ENCODE assay signal across 22 cellular contexts in genomic region chr15:101610628-101611000, GRCh38. TPM values are rescaled to one million over a fixed set of nuclear protein-coding genes. Genes with fewer than 3 reads are reported as not detected.
DNase-seq lines count a peak whose midpoint lies in the region; ATAC-seq and TF ChIP-seq lines count a peak whose summit lies in the region.
"Had no signal": no experiment of that assay in that cellular context is flagged by ENCODE, and none has a peak within 500 bp of the region (broad histone marks: within the 10 kb centered on the region; RNA-seq: fewer than 3 reads in every experiment).

No MANE protein-coding gene starts in this region.

- no peak overlapping the region for H2BK120ac ChIP-seq in neuronal stem cell (ENCODE audit: low read depth, low read length)

- no peaks in the 10 kb centered on the region for H3K27me3 Mint-ChIP-seq in stimulated activated naive CD8-positive, alpha-beta T cell treated with anti-CD3 and anti-CD28 coated beads, Interleukin-15, amount 100 ng/mL, for 72 hours
- H3K27me3 Mint-ChIP-seq in nephron progenitor cell (ENCODE audit: low read depth, poor library complexity), result peaks cover 8% of the 10 kb centered on the region
- H3K27me3 Mint-ChIP-seq: B cell had no signal

- H3K79me1 ChIP-seq in neuronal stem cell (ENCODE audit: low read depth, low read length), result no peaks in the 10 kb centered on the region

- H3K4me1 ChIP-seq in neuronal stem cell (ENCODE audit: control insufficient read depth in 2 of 2, insufficient read depth in 1 of 2, low read depth in 1 of 2, low read length in 2 of 2), result peaks cover 7 to 18% of the 10 kb centered on the region in 2 donors

- peak overlapping the region; percentile 67 for H2AFZ ChIP-seq in neuronal stem cell (ENCODE audit: low read length)
- H2AFZ ChIP-seq: GM23248 had no signal

- peak overlapping the region in 1 of 2 donors; percentile 18 for H3K4me3 ChIP-seq in neuronal stem cell (ENCODE audit: low read length in 2 of 2)
- H3K4me3 ChIP-seq: BLaER1, GM12878, GM23248 had no signal

- H2AK5ac ChIP-seq in neuronal stem cell (ENCODE audit: low read depth, low read length), result peak overlapping the region; percentile 74

- no peaks in the 10 kb centered on the region for H3K36me3 Mint-ChIP-seq in nephron progenitor cell (ENCODE audit: low read depth)
- H3K36me3 Mint-ChIP-seq in stimulated activated effector memory CD8-positive, alpha-beta T cell treated with anti-CD3 and anti-CD28 coated beads, Interleukin-12 subunit alpha, Interleukin-12 subunit beta, amount 100 ng/mL, for 72 hours, result peaks cover 2% of the 10 kb centered on the region
- H3K36me3 Mint-ChIP-seq: CD4-positive, CD25-positive, alpha-beta regulatory T cell; CD8-positive, alpha-beta T cell had no signal

- no peaks in the 10 kb centered on the region for H3K9me3 Mint-ChIP-seq in stimulated activated naive CD8-positive, alpha-beta T cell treated with anti-CD3 and anti-CD28 coated beads, Interleukin-15, amount 100 ng/mL, for 72 hours
- no peaks in the 10 kb centered on the region for H3K9me3 Mint-ChIP-seq in nephron progenitor cell
- no peaks in the 10 kb centered on the region for H3K9me3 Mint-ChIP-seq in stimulated activated effector memory CD8-positive, alpha-beta T cell treated with anti-CD3 and anti-CD28 coated beads, Interleukin-12 subunit alpha, Interleukin-12 subunit beta, amount 100 ng/mL, for 72 hours
- H3K9me3 Mint-ChIP-seq: CD8-positive, alpha-beta T cell had no signal

- H3K27ac Mint-ChIP-seq in stimulated activated naive CD8-positive, alpha-beta T cell treated with anti-CD3 and anti-CD28 coated beads, Interleukin-15, amount 100 ng/mL, for 72 hours, result peak overlapping the region in 1 of 2 donors; percentile 35
- H3K27ac Mint-ChIP-seq in nephron progenitor cell, result peak overlapping the region; percentile 75
- no peak overlapping the region for H3K27ac Mint-ChIP-seq in stimulated activated effector memory CD8-positive, alpha-beta T cell treated with anti-CD3 and anti-CD28 coated beads, Interleukin-12 subunit alpha, Interleukin-12 subunit beta, amount 100 ng/mL, for 72 hours
- H3K27ac Mint-ChIP-seq: B cell; CD4-positive, CD25-positive, alpha-beta regulatory T cell; CD8-positive, alpha-beta T cell had no signal

- H2BK15ac ChIP-seq in neuronal stem cell (ENCODE audit: low read length), result no peak overlapping the region

- peak overlapping the region; percentile 30 for H3K9ac ChIP-seq in neuronal stem cell (ENCODE audit: low read depth, low read length, poor library complexity)
- H3K9ac ChIP-seq: BLaER1, GM23248 had no signal

- no peak overlapping the region for H3K27ac ChIP-seq in neuronal stem cell (replicated peaks; ENCODE audit: low read length)
- H3K27ac ChIP-seq: 22Rv1, BLaER1, C4-2B, GM23248 had no signal

- H3K4me3 Mint-ChIP-seq in stimulated activated naive CD8-positive, alpha-beta T cell treated with anti-CD3 and anti-CD28 coated beads, Interleukin-15, amount 100 ng/mL, for 72 hours, result no peak overlapping the region
- H3K4me3 Mint-ChIP-seq in nephron progenitor cell, result no peak overlapping the region
- H3K4me3 Mint-ChIP-seq in stimulated activated effector memory CD8-positive, alpha-beta T cell treated with anti-CD3 and anti-CD28 coated beads, Interleukin-12 subunit alpha, Interleukin-12 subunit beta, amount 100 ng/mL, for 72 hours, result no peak overlapping the region
- H3K4me3 Mint-ChIP-seq: B cell; CD4-positive, CD25-positive, alpha-beta regulatory T cell; CD8-positive, alpha-beta T cell had no signal

- DNase-seq in stimulated activated naive CD8-positive, alpha-beta T cell treated with anti-CD3 and anti-CD28 coated beads, Interleukin-15, amount 100 ng/mL, for 72 hours, result no peak
- DNase-seq in stimulated activated naive CD8-positive, alpha-beta T cell treated with anti-CD3 and anti-CD28 coated beads, Interleukin-15, Interleukin-2, amounts not matched to agents 100 U/mL and 50 U/mL, for 24 hours, result no peak
- DNase-seq in nephron progenitor cell (no peak), neuronal stem cell (ENCODE audit: low spot score) (no peak), NCI-H2227 treated with DMSO at 0.1 percent for 48 hours (lab: John Stamatoyannopoulos, UW) (no peak), hepatic stellate cell (ENCODE audit: low spot score) (no peak), NCI-H2196 (lab: John Stamatoyannopoulos, UW; ENCODE audit: unreplicated experiment) (no peak)
- DNase-seq in stimulated activated effector memory CD8-positive, alpha-beta T cell treated with anti-CD3 and anti-CD28 coated beads, Interleukin-12 subunit alpha, Interleukin-12 subunit beta, amount 100 ng/mL, for 72 hours (ENCODE audit: low spot score in 2 of 2), result peak in 1 of 2 donors; percentile 17
- DNase-seq: Caco-2; CD4-positive, CD25-positive, alpha-beta regulatory T cell; CD8-positive, alpha-beta T cell; DMS79; EL; GDM1; GM23248; H7; HCEC 1CT had no signal

- peak; percentile 21 for ATAC-seq in stimulated activated naive CD8-positive, alpha-beta T cell treated with anti-CD3 and anti-CD28 coated beads, Interleukin-15, amount 100 ng/mL, for 72 hours
- ATAC-seq in stimulated activated naive CD8-positive, alpha-beta T cell treated with anti-CD3 and anti-CD28 coated beads, Interleukin-15, Interleukin-2, amounts not matched to agents 100 U/mL and 50 U/mL, for 24 hours, result no peak
- peak; percentile 14 for ATAC-seq in stimulated activated effector memory CD8-positive, alpha-beta T cell treated with anti-CD3 and anti-CD28 coated beads, Interleukin-12 subunit alpha, Interleukin-12 subunit beta, amount 100 ng/mL, for 72 hours
- ATAC-seq: CD8-positive, alpha-beta T cell; GM12878 had no signal

- no peaks in the 10 kb centered on the region for H3K4me1 Mint-ChIP-seq in stimulated activated naive CD8-positive, alpha-beta T cell treated with anti-CD3 and anti-CD28 coated beads, Interleukin-15, amount 100 ng/mL, for 72 hours
- H3K4me1 Mint-ChIP-seq in nephron progenitor cell, result peaks cover 56% of the 10 kb centered on the region
- peaks cover 2% of the 10 kb centered on the region for H3K4me1 Mint-ChIP-seq in stimulated activated effector memory CD8-positive, alpha-beta T cell treated with anti-CD3 and anti-CD28 coated beads, Interleukin-12 subunit alpha, Interleukin-12 subunit beta, amount 100 ng/mL, for 72 hours
- H3K4me1 Mint-ChIP-seq: B cell; CD4-positive, CD25-positive, alpha-beta regulatory T cell had no signal

- no peak overlapping the region for H3K4ac ChIP-seq in neuronal stem cell (ENCODE audit: low read length)

- H3K27me3 ChIP-seq in neuronal stem cell (ENCODE audit: control insufficient read depth in 3 of 3, insufficient read depth in 3 of 3, low read depth in 1 of 3, low read length in 3 of 3), result no peaks in the 10 kb centered on the region
- H3K27me3 ChIP-seq: BLaER1 had no signal

- H3K18ac ChIP-seq in neuronal stem cell (ENCODE audit: low read length), result peak overlapping the region; percentile 75

- WGBS in neuronal stem cell (ENCODE audit: extremely low coverage in 2 of 2, insufficient read length in 2 of 2, insufficient replicate concordance in 1 of 2), 2 donors, result no CpG with 5 or more reads among the region's 8 CpGs

- H3K4me2 ChIP-seq in neuronal stem cell (ENCODE audit: insufficient read depth, low read length, poor library complexity, severe bottlenecking), result no peak overlapping the region
- H3K4me2 ChIP-seq: BLaER1 had no signal

- no peak for TF ChIP-seq CTCF in nephron progenitor cell (IDR thresholded peaks at IDR 0.05)

- no peaks in the 10 kb centered on the region for H3K9me3 ChIP-seq in neuronal stem cell (replicated peaks in 1 of 2; ENCODE audit: control insufficient read depth in 2 of 2, insufficient read depth in 1 of 2, low read depth in 1 of 2, low read length in 2 of 2)
- H3K9me3 ChIP-seq: BLaER1, Caco-2 had no signal

- H3K14ac ChIP-seq in neuronal stem cell (ENCODE audit: low read length), result peak overlapping the region; percentile 26

- H2BK5ac ChIP-seq in neuronal stem cell (ENCODE audit: low read length), result no peak overlapping the region

- H2BK12ac ChIP-seq in neuronal stem cell (ENCODE audit: low read length), result no peak overlapping the region

- H4K91ac ChIP-seq in neuronal stem cell (ENCODE audit: low read depth, low read length, poor library complexity), result no peak overlapping the region

- no peak overlapping the region for H4K8ac ChIP-seq in neuronal stem cell (ENCODE audit: low read depth, low read length)

- peak overlapping the region; percentile 67 for H3K23ac ChIP-seq in neuronal stem cell (ENCODE audit: low read depth, low read length, poor library complexity)

- H3K36me3 ChIP-seq in neuronal stem cell (replicated peaks in 1 of 2; ENCODE audit: control insufficient read depth in 2 of 2, insufficient read depth in 2 of 2, low read length in 2 of 2), result no peaks in the 10 kb centered on the region
- H3K36me3 ChIP-seq: BLaER1 had no signal

RNA-seq across cellular contexts. Expression of gene TM2D3, which starts 41.6 kb away (rescaled TPM):
- 31.2 TPM for polyA plus RNA-seq in neuronal stem cell (2013, experiment 1 of 2)
- 30.8 TPM for polyA plus RNA-seq in neuronal stem cell (2013, experiment 2 of 2)
